In the genomic region with DNA sequence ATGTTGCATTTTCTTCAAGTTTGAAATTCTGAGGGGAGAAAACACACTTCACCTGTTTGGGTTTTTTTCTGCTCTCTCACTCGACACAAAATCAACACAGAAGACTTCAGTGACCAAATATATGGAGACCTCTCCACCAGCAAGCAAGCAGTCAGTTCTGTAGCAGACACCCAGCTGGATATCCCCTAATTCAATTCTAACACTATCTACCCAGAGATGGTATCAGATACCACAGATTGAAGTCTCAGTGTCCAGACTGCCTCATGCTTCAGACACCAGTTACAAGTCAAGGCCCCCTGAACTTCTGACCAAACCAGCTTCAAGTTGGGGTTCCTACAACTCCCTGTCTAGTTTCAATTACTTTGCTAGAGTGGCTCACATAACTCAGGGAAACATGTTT, we compare ENCODE assay signal across 24 cellular contexts.
DNase-seq lines count a peak whose midpoint lies in the region; ATAC-seq and TF ChIP-seq lines count a peak whose summit lies in the region.
"Had no signal": no experiment of that assay in that cellular context is flagged by ENCODE, and none has a peak within 500 bp of the region (broad histone marks: within the 10 kb centered on the region; RNA-seq: fewer than 3 reads in every experiment).

No MANE protein-coding gene starts in this region.

- 52% methylated on average over 1 of the region's 1 CpG for WGBS in SK-N-SH (ENCODE audit: low lambda C conversion rate)
- WGBS in mesendoderm (ENCODE audit: extremely low coverage, insufficient coverage, low lambda C conversion rate) = no CpG with 5 or more reads among the region's 1 CpG

- no peak overlapping the region for H2BK15ac ChIP-seq in mesendoderm (replicated peaks; ENCODE audit: low read depth)

- H3K4me3 Mint-ChIP-seq in progenitor cell of endocrine pancreas (ENCODE audit: low read depth) = no peak overlapping the region
- H3K4me3 Mint-ChIP-seq: CD4-positive, alpha-beta memory T cell; GM23338; HFFc6 had no signal

- ATAC-seq in GM19455 (IDR thresholded peaks at IDR 0.05; ENCODE audit: unreplicated experiment) = no peak
- ATAC-seq: A549, GM12878, GM23338 had no signal

- H3K27ac ChIP-seq in cardiac muscle cell = peak overlapping the region; percentile 61
- no peak overlapping the region for H3K27ac ChIP-seq in right atrium auricular region
- H3K27ac ChIP-seq in SK-N-SH (ENCODE audit: low read depth in 2 of 2, low read length in 1 of 2) = no peak overlapping the region; a peak in 1 of 4 replicates
- H3K27ac ChIP-seq in mesendoderm (ENCODE audit: low read depth, low read length) = no peak overlapping the region
- H3K27ac ChIP-seq: A549; BLaER1 treated with 17β-estradiol and CSF1 and Interleukin-3, amounts not matched to agents 10 nM and 100 nM had no signal

- H3K36me3 ChIP-seq in cardiac muscle cell (no peaks in the 10 kb centered on the region), right atrium auricular region (no peaks in the 10 kb centered on the region), SK-N-SH (replicated peaks in 1 of 2; ENCODE audit: control insufficient read depth in 1 of 2, insufficient read depth in 2 of 2, low read length in 1 of 2) (peaks cover 2 to 15% of the 10 kb centered on the region in 2 experiments), mesendoderm (ENCODE audit: control insufficient read depth, insufficient read depth, low read length) (no peaks in the 10 kb centered on the region), MG63 (0 out of 2 replicates have a peak, but pooled peaks cover 3% of the 10 kb centered on the region)
- H3K36me3 ChIP-seq: BE2C, HAP-1 had no signal

- H3K4me3 ChIP-seq in cardiac muscle cell = no peak overlapping the region
- H3K4me3 ChIP-seq in right atrium auricular region = no peak overlapping the region
- H3K4me3 ChIP-seq in SK-N-SH (ENCODE audit: low read depth in 2 of 2, low read length in 1 of 2) = no peak overlapping the region
- H3K4me3 ChIP-seq in mesendoderm (ENCODE audit: low read length) = no peak overlapping the region
- no peak overlapping the region for H3K4me3 ChIP-seq in MG63
- H3K4me3 ChIP-seq: A549; BLaER1 treated with 17β-estradiol and CSF1 and Interleukin-3, amounts not matched to agents 10 nM and 100 nM; GM12878; GM23338; HAP-1 had no signal

- peak overlapping the region; percentile 36 for H3K4ac ChIP-seq in mesendoderm (ENCODE audit: low read depth, low read length)

- POLR2A ChIA-PET in SK-N-SH (lab: Yijun Ruan, JAX) = no interaction called here

- no peak for TF ChIP-seq RAD21 in SK-N-SH (IDR thresholded peaks at IDR 0.05; ENCODE audit: low read length)

- H4K20me1 ChIP-seq in SK-N-SH (ENCODE audit: insufficient read depth) = no peaks in the 10 kb centered on the region
- H4K20me1 ChIP-seq: BLaER1 treated with 17β-estradiol and CSF1 and Interleukin-3, amounts not matched to agents 10 nM and 100 nM had no signal

- no peak overlapping the region for H2AK5ac ChIP-seq in mesendoderm (ENCODE audit: low read length)

- no peaks in the 10 kb centered on the region for H3K79me1 ChIP-seq in mesendoderm (ENCODE audit: low read length)

- H3K27me3 ChIP-seq in cardiac muscle cell (no peaks in the 10 kb centered on the region), right atrium auricular region (no peaks in the 10 kb centered on the region), SK-N-SH (ENCODE audit: insufficient read depth) (no peaks in the 10 kb centered on the region), mesendoderm (ENCODE audit: insufficient read depth, low read length, poor library complexity) (no peaks in the 10 kb centered on the region), MG63 (no peaks in the 10 kb centered on the region)
- H3K27me3 ChIP-seq: BE2C; BLaER1 treated with 17β-estradiol and CSF1 and Interleukin-3, amounts not matched to agents 10 nM and 100 nM had no signal

- no peaks in the 10 kb centered on the region for H3K27me3 Mint-ChIP-seq in progenitor cell of endocrine pancreas
- H3K27me3 Mint-ChIP-seq: CD4-positive, alpha-beta memory T cell had no signal

- H3K9me3 ChIP-seq in cardiac muscle cell (ENCODE audit: low read depth) (no peaks in the 10 kb centered on the region), right atrium auricular region (peaks cover 2 to 6% of the 10 kb centered on the region in 2 donors), SK-N-SH (peaks cover 3% of the 10 kb centered on the region; the same call in 1 of the 2 replicates), MG63 (no peaks in the 10 kb centered on the region)
- H3K9me3 ChIP-seq: BE2C, HAP-1 had no signal

- peaks cover 10% of the 10 kb centered on the region for H3K4me1 Mint-ChIP-seq in progenitor cell of endocrine pancreas (ENCODE audit: low read depth)
- H3K4me1 Mint-ChIP-seq: CD4-positive, alpha-beta memory T cell had no signal

- H3K9ac ChIP-seq in SK-N-SH = no peak overlapping the region
- H3K9ac ChIP-seq in mesendoderm (ENCODE audit: low read length) = no peak overlapping the region
- H3K9ac ChIP-seq: BLaER1 treated with 17β-estradiol and CSF1 and Interleukin-3, amounts not matched to agents 10 nM and 100 nM had no signal

- H3K4me2 ChIP-seq in SK-N-SH (no peak overlapping the region), mesendoderm (ENCODE audit: low read length) (no peak overlapping the region)
- H3K4me2 ChIP-seq: A549; BLaER1 treated with 17β-estradiol and CSF1 and Interleukin-3, amounts not matched to agents 10 nM and 100 nM; GM23338 had no signal

- H3K56ac ChIP-seq in mesendoderm (ENCODE audit: low read length) = no peak overlapping the region

- H3K9me2 ChIP-seq in SK-N-SH = 0 out of 2 replicates have a peak, but pooled peaks cover 4% of the 10 kb centered on the region

- no peak for DNase-seq in cardiac muscle cell (ENCODE audit: low read depth in 1 of 2, low spot score in 1 of 2)
- no peak for DNase-seq in right atrium auricular region (ENCODE audit: low spot score)
- peak; percentile 16 for DNase-seq in SK-N-SH
- DNase-seq in mesendoderm = peak; percentile 86
- DNase-seq in progenitor cell of endocrine pancreas (ENCODE audit: low spot score, unreplicated experiment) = no peak
- no peak for DNase-seq in putamen (ENCODE audit: low spot score)
- no peak for DNase-seq in MG63
- DNase-seq: 8988T; ACHN; AML-193; BE2C; Calu3; CD4-positive, alpha-beta memory T cell; COR-L47; DMS79; EL; GDM1; HFFc6 had no signal

- H3K18ac ChIP-seq in mesendoderm (ENCODE audit: low read length) = no peak overlapping the region

- H4K8ac ChIP-seq in mesendoderm (ENCODE audit: low read depth, low read length) = no peak overlapping the region

- peak in 1 of 2 experiments; percentile 45; a peak in 1 of 4 replicates for TF ChIP-seq EP300 in SK-N-SH (IDR thresholded peaks at IDR 0.05; ENCODE audit: borderline replicate concordance in 1 of 2, low read depth in 1 of 2, low read length in 1 of 2)

- peaks cover 22% of the 10 kb centered on the region for H3K4me1 ChIP-seq in cardiac muscle cell (ENCODE audit: low read depth)
- H3K4me1 ChIP-seq in right atrium auricular region = no peaks in the 10 kb centered on the region
- peaks cover 0 to 9% of the 10 kb centered on the region in 2 experiments; a peak in 2 of 4 replicates for H3K4me1 ChIP-seq in SK-N-SH (ENCODE audit: control insufficient read depth in 1 of 2, insufficient read depth in 2 of 2, low read depth in 1 of 2, low read length in 1 of 2)
- peaks cover 1% of the 10 kb centered on the region for H3K4me1 ChIP-seq in mesendoderm (ENCODE audit: control insufficient read depth, low read depth, low read length)
- H3K4me1 ChIP-seq: A549; BLaER1 treated with 17β-estradiol and CSF1 and Interleukin-3, amounts not matched to agents 10 nM and 100 nM; HAP-1 had no signal

- H3F3A ChIP-seq in SK-N-SH (replicated peaks; ENCODE audit: insufficient read depth) = peaks cover 6% of the 10 kb centered on the region

- H3K23ac ChIP-seq in mesendoderm (ENCODE audit: low read length) = no peak overlapping the region

- peaks cover 11% of the 10 kb centered on the region for H3K36me3 Mint-ChIP-seq in progenitor cell of endocrine pancreas (ENCODE audit: insufficient read depth)

- H3K79me2 ChIP-seq in SK-N-SH (ENCODE audit: insufficient read depth) (peaks cover 2% of the 10 kb centered on the region), mesendoderm (ENCODE audit: control insufficient read depth, insufficient read depth, low read length) (no peaks in the 10 kb centered on the region)

- H3K27ac Mint-ChIP-seq in progenitor cell of endocrine pancreas = peak overlapping the region; percentile 10
- H3K27ac Mint-ChIP-seq: CD4-positive, alpha-beta memory T cell; GM23338; HFFc6 had no signal

- CTCF ChIA-PET in SK-N-SH (lab: Yijun Ruan, JAX) = interaction anchor here (0.8 to 1.0 kb wide), 2 partner anchors 128 to 1013 kb away, joined by 3 read pairs; no protein-coding TSS in a partner anchor

- TF ChIP-seq CTCF in cardiac muscle cell (IDR thresholded peaks at IDR 0.05; ENCODE audit: low read depth, low read length) = no peak
- no peak for TF ChIP-seq CTCF in right atrium auricular region (IDR thresholded peaks at IDR 0.05)
- no peak for TF ChIP-seq CTCF in SK-N-SH (IDR thresholded peaks at IDR 0.05)
- TF ChIP-seq CTCF in progenitor cell of endocrine pancreas (IDR thresholded peaks at IDR 0.05; ENCODE audit: unreplicated experiment) = no peak

- H2AFZ ChIP-seq in SK-N-SH (ENCODE audit: low read depth) = no peak overlapping the region
- H2AFZ ChIP-seq: GM23338 had no signal

- H2BK120ac ChIP-seq in mesendoderm (ENCODE audit: low read depth, low read length) = no peak overlapping the region

- H3K9me3 Mint-ChIP-seq in progenitor cell of endocrine pancreas (ENCODE audit: low read depth) = peaks cover 4% of the 10 kb centered on the region

- H2BK5ac ChIP-seq in mesendoderm (ENCODE audit: low read length) = no peak overlapping the region

- no peak overlapping the region for H4K5ac ChIP-seq in mesendoderm (ENCODE audit: low read length)

TF ChIP-seq in SK-N-SH, 30 proteins besides CTCF, POLR2A, EP300 and RAD21 (continues in another document):
- TF ChIP-seq TEAD4 (IDR thresholded peaks at IDR 0.05; ENCODE audit: borderline replicate concordance, insufficient read depth) (no peak), CHD2 (IDR thresholded peaks at IDR 0.05; ENCODE audit: low read length, partially characterized antibody) (peak; percentile 23), NFIC (IDR thresholded peaks at IDR 0.05; ENCODE audit: borderline replicate concordance) (no peak), EZH2phosphoT487 (IDR thresholded peaks at IDR 0.05; ENCODE audit: borderline replicate concordance, low read depth) (no peak), USF1 (IDR thresholded peaks at IDR 0.05; ENCODE audit: borderline replicate concordance, low read depth) (no peak)

Comparison
In these comparisons a context has a peak if more than half of its experiments do, and no peak if none do; other contexts are left out.
1. DNase-seq: peak in SK-N-SH (single experiment) and mesendoderm (single experiment); none in cardiac muscle cell (0 of 2), right atrium auricular region (single experiment), progenitor cell of endocrine pancreas (single experiment), putamen (single experiment) and MG63 (single experiment).